In the genomic region with DNA sequence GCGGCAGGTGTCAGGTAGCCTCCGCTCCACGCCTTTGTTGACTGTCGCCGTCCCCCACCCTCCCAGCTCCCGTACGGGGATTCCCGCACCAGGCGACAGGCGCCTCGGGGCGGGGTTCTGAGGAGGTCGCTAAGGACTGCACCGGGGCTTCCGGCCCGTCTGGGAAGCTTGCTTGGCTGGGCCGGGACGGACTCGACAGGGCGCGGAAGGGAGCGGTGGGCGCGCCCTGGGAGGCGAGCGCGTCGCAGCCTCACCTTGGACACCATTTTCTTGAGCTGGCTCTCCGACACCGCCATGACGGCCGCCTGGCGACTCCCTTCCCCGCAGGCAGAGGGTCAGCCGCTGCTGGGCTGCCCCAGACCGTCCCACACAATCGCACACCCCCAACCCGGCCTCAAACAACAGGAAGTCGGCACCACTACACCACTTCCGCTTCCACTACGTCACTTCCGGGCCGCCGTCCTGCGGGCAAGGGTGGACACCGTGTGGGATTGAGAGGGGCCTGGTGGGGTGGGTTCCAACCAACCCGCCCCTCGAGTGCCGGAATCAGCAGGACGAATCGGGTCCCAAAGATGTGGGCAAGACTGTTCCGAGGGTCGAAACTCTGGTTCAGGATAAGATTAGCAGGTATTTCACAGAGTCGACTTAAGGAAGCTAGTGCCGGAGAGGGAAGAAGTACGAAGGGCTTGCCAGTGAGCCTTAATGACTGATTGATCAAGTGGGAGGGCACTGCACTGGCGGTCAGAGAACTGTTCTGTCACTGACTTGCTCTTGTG, we compare ENCODE assay signal across 1 cellular context.
TF ChIP-seq lines count a peak whose summit lies in the region.

A gene with protein sequence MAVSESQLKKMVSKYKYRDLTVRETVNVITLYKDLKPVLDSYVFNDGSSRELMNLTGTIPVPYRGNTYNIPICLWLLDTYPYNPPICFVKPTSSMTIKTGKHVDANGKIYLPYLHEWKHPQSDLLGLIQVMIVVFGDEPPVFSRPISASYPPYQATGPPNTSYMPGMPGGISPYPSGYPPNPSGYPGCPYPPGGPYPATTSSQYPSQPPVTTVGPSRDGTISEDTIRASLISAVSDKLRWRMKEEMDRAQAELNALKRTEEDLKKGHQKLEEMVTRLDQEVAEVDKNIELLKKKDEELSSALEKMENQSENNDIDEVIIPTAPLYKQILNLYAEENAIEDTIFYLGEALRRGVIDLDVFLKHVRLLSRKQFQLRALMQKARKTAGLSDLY (minus strand): TSS at position 422 of the 776 bp plus-strand sequence. CDS start 126 bp downstream, at position 296.

TF ChIP-seq in HepG2, 621 proteins besides CTCF, POLR2A, EP300 and RAD21 (continued from another document and continues in another):
- TF ChIP-seq, protein P1, sequence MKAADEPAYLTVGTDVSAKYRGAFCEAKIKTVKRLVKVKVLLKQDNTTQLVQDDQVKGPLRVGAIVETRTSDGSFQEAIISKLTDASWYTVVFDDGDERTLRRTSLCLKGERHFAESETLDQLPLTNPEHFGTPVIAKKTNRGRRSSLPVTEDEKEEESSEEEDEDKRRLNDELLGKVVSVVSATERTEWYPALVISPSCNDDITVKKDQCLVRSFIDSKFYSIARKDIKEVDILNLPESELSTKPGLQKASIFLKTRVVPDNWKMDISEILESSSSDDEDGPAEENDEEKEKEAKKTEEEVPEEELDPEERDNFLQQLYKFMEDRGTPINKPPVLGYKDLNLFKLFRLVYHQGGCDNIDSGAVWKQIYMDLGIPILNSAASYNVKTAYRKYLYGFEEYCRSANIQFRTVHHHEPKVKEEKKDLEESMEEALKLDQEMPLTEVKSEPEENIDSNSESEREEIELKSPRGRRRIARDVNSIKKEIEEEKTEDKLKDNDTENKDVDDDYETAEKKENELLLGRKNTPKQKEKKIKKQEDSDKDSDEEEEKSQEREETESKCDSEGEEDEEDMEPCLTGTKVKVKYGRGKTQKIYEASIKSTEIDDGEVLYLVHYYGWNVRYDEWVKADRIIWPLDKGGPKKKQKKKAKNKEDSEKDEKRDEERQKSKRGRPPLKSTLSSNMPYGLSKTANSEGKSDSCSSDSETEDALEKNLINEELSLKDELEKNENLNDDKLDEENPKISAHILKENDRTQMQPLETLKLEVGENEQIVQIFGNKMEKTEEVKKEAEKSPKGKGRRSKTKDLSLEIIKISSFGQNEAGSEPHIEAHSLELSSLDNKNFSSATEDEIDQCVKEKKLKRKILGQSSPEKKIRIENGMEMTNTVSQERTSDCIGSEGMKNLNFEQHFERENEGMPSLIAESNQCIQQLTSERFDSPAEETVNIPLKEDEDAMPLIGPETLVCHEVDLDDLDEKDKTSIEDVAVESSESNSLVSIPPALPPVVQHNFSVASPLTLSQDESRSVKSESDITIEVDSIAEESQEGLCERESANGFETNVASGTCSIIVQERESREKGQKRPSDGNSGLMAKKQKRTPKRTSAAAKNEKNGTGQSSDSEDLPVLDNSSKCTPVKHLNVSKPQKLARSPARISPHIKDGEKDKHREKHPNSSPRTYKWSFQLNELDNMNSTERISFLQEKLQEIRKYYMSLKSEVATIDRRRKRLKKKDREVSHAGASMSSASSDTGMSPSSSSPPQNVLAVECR (CRISPR knock-in tag; IDR thresholded peaks at IDR 0.05; ENCODE audit: borderline replicate concordance) = peak; percentile 97
- peak; percentile 78; the same call in 1 of the 2 replicates for TF ChIP-seq KLF12 (CRISPR knock-in tag; IDR thresholded peaks at IDR 0.05; ENCODE audit: borderline replicate concordance)
- no peak for TF ChIP-seq ADNP (CRISPR knock-in tag; IDR thresholded peaks at IDR 0.05)
- TF ChIP-seq EEA1 (CRISPR knock-in tag; IDR thresholded peaks at IDR 0.05; ENCODE audit: borderline replicate concordance) = peak; percentile 66; the same call in 1 of the 2 replicates
- TF ChIP-seq KLF13 (CRISPR knock-in tag; IDR thresholded peaks at IDR 0.05) = 0 out of 2 replicates have a peak, but pooled peaks have one; percentile 76
- peak; percentile 99 for TF ChIP-seq ZNF501 (CRISPR knock-in tag; IDR thresholded peaks at IDR 0.05)
- peak; percentile 87 for TF ChIP-seq ZNF556 (CRISPR knock-in tag; IDR thresholded peaks at IDR 0.05; ENCODE audit: borderline replicate concordance)
- peak; percentile 33; the same call in 1 of the 2 replicates for TF ChIP-seq ZNF232 (CRISPR knock-in tag; IDR thresholded peaks at IDR 0.05; ENCODE audit: borderline replicate concordance)
- TF ChIP-seq, protein P2, sequence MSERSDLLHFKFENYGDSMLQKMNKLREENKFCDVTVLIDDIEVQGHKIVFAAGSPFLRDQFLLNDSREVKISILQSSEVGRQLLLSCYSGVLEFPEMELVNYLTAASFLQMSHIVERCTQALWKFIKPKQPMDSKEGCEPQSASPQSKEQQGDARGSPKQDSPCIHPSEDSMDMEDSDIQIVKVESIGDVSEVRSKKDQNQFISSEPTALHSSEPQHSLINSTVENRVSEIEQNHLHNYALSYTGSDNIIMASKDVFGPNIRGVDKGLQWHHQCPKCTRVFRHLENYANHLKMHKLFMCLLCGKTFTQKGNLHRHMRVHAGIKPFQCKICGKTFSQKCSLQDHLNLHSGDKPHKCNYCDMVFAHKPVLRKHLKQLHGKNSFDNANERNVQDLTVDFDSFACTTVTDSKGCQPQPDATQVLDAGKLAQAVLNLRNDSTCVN (CRISPR knock-in tag; IDR thresholded peaks at IDR 0.05; ENCODE audit: borderline replicate concordance) = no peak; the same call in 1 of the 2 replicates
- TF ChIP-seq ATRX (CRISPR knock-in tag; IDR thresholded peaks at IDR 0.05; ENCODE audit: borderline replicate concordance) = no peak
- TF ChIP-seq, protein P3, sequence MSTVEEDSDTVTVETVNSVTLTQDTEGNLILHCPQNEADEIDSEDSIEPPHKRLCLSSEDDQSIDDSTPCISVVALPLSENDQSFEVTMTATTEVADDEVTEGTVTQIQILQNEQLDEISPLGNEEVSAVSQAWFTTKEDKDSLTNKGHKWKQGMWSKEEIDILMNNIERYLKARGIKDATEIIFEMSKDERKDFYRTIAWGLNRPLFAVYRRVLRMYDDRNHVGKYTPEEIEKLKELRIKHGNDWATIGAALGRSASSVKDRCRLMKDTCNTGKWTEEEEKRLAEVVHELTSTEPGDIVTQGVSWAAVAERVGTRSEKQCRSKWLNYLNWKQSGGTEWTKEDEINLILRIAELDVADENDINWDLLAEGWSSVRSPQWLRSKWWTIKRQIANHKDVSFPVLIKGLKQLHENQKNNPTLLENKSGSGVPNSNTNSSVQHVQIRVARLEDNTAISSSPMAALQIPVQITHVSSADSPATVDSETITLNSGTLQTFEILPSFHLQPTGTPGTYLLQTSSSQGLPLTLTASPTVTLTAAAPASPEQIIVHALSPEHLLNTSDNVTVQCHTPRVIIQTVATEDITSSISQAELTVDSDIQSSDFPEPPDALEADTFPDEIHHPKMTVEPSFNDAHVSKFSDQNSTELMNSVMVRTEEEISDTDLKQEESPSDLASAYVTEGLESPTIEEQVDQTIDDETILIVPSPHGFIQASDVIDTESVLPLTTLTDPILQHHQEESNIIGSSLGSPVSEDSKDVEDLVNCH (CRISPR knock-in tag; IDR thresholded peaks at IDR 0.05) = no peak
- TF ChIP-seq MIXL1 (CRISPR knock-in tag; IDR thresholded peaks at IDR 0.05) = no peak
- TF ChIP-seq HINFP (CRISPR knock-in tag; IDR thresholded peaks at IDR 0.05; ENCODE audit: low read depth) = peak; percentile 23; the same call in 1 of the 2 replicates
- no peak for TF ChIP-seq KLF9 (CRISPR knock-in tag; IDR thresholded peaks at IDR 0.05; ENCODE audit: low read depth)
- TF ChIP-seq, protein P4, sequence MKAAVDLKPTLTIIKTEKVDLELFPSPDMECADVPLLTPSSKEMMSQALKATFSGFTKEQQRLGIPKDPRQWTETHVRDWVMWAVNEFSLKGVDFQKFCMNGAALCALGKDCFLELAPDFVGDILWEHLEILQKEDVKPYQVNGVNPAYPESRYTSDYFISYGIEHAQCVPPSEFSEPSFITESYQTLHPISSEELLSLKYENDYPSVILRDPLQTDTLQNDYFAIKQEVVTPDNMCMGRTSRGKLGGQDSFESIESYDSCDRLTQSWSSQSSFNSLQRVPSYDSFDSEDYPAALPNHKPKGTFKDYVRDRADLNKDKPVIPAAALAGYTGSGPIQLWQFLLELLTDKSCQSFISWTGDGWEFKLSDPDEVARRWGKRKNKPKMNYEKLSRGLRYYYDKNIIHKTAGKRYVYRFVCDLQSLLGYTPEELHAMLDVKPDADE (CRISPR knock-in tag; IDR thresholded peaks at IDR 0.05) = no peak
- TF ChIP-seq HDAC2 (CRISPR knock-in tag; IDR thresholded peaks at IDR 0.05) = peak; percentile 70
- no peak for TF ChIP-seq CBX1 (IDR thresholded peaks at IDR 0.05; ENCODE audit: low read depth)
- TF ChIP-seq MTF1 (CRISPR knock-in tag; IDR thresholded peaks at IDR 0.05) = no peak
- TF ChIP-seq KLF16 (CRISPR knock-in tag; IDR thresholded peaks at IDR 0.05) = peak in 1 of 2 experiments; percentile 86; a peak in 2 of 4 replicates
- TF ChIP-seq NFIC (IDR thresholded peaks at IDR 0.05; ENCODE audit: low read length) = no peak
- 0 out of 2 replicates have a peak, but pooled peaks have one; percentile 24 for TF ChIP-seq PCBP1 (IDR thresholded peaks at IDR 0.05; ENCODE audit: borderline replicate concordance, low read depth, low read length)
- TF ChIP-seq, protein P5, sequence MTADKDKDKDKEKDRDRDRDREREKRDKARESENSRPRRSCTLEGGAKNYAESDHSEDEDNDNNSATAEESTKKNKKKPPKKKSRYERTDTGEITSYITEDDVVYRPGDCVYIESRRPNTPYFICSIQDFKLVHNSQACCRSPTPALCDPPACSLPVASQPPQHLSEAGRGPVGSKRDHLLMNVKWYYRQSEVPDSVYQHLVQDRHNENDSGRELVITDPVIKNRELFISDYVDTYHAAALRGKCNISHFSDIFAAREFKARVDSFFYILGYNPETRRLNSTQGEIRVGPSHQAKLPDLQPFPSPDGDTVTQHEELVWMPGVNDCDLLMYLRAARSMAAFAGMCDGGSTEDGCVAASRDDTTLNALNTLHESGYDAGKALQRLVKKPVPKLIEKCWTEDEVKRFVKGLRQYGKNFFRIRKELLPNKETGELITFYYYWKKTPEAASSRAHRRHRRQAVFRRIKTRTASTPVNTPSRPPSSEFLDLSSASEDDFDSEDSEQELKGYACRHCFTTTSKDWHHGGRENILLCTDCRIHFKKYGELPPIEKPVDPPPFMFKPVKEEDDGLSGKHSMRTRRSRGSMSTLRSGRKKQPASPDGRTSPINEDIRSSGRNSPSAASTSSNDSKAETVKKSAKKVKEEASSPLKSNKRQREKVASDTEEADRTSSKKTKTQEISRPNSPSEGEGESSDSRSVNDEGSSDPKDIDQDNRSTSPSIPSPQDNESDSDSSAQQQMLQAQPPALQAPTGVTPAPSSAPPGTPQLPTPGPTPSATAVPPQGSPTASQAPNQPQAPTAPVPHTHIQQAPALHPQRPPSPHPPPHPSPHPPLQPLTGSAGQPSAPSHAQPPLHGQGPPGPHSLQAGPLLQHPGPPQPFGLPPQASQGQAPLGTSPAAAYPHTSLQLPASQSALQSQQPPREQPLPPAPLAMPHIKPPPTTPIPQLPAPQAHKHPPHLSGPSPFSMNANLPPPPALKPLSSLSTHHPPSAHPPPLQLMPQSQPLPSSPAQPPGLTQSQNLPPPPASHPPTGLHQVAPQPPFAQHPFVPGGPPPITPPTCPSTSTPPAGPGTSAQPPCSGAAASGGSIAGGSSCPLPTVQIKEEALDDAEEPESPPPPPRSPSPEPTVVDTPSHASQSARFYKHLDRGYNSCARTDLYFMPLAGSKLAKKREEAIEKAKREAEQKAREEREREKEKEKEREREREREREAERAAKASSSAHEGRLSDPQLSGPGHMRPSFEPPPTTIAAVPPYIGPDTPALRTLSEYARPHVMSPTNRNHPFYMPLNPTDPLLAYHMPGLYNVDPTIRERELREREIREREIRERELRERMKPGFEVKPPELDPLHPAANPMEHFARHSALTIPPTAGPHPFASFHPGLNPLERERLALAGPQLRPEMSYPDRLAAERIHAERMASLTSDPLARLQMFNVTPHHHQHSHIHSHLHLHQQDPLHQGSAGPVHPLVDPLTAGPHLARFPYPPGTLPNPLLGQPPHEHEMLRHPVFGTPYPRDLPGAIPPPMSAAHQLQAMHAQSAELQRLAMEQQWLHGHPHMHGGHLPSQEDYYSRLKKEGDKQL (CRISPR knock-in tag; IDR thresholded peaks at IDR 0.05; ENCODE audit: low read depth) = no peak
- no peak for TF ChIP-seq ZNF33A (CRISPR knock-in tag; IDR thresholded peaks at IDR 0.05; ENCODE audit: borderline replicate concordance)
- TF ChIP-seq HNRNPLL (IDR thresholded peaks at IDR 0.05; ENCODE audit: low read depth, low read length, poor library complexity, severe bottlenecking) = peak; percentile 58
- peak; percentile 88 for TF ChIP-seq MED8 (CRISPR knock-in tag; IDR thresholded peaks at IDR 0.05; ENCODE audit: insufficient replicate concordance)
- TF ChIP-seq ZNF672 (CRISPR knock-in tag; IDR thresholded peaks at IDR 0.05) = no peak
- peak; percentile 90 for TF ChIP-seq POGK (CRISPR knock-in tag; conservative IDR thresholded peaks at IDR 0.05)
- no peak for TF ChIP-seq ZNF251 (CRISPR knock-in tag; IDR thresholded peaks at IDR 0.05)
- TF ChIP-seq ZNF276 (CRISPR knock-in tag; IDR thresholded peaks at IDR 0.05; ENCODE audit: low read depth) = peak; percentile 75; the same call in 1 of the 2 replicates
- no peak for TF ChIP-seq BHLHE40 (IDR thresholded peaks at IDR 0.05; ENCODE audit: low read length)
- no peak for TF ChIP-seq ZNF720 (CRISPR knock-in tag; IDR thresholded peaks at IDR 0.05)
